1 cellular context compared by ENCODE assay signal in the genomic region with DNA sequence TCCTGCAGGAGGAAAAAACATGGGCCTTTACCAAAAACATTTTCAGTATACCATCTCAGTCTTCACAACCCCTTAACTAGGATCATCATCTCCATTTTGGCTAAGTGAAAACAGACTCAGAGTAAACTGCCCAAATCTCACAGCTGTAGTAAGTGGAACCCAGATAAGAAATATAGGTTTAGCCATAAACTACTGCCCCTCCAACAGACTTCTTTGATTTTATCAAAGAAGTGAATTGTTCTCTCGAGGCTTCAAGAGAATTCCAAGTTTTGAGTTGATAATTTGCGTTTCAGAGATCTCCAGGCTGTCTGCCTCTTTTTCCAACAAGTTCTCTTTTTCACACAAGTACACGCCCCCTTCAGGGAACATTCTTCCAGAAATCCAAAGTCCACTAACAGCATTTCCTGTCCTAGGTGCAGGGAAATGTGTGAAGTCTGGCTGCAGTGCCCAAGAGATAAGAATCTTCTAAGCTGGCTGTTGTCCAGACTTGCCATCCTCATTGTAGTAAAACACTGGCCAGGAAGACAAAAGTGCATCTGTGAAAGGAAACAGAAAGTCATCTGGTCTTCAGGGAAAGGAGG.
TF ChIP-seq lines count a peak whose summit lies in the region.

No MANE protein-coding gene starts in this region.

TF ChIP-seq in K562, 482 proteins besides CTCF, POLR2A, EP300 and RAD21 (continued from another document and continues in another):
- TF ChIP-seq, protein P1, sequence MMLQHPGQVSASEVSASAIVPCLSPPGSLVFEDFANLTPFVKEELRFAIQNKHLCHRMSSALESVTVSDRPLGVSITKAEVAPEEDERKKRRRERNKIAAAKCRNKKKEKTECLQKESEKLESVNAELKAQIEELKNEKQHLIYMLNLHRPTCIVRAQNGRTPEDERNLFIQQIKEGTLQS (IDR thresholded peaks at IDR 0.05) = no peak
- TF ChIP-seq, protein P1 (CRISPR knock-in tag; conservative IDR thresholded peaks at IDR 0.05) = no peak
- no peak for TF ChIP-seq HDAC2 (IDR thresholded peaks at IDR 0.05)
- no peak for TF ChIP-seq COPS2 (conservative IDR thresholded peaks at IDR 0.05)
- TF ChIP-seq SMAD4 (CRISPR knock-in tag; conservative IDR thresholded peaks at IDR 0.05) = no peak
- no peak for TF ChIP-seq RNF2 (IDR thresholded peaks at IDR 0.05)
- TF ChIP-seq ZNF174 (CRISPR knock-in tag; IDR thresholded peaks at IDR 0.05) = no peak
- TF ChIP-seq, protein P2, sequence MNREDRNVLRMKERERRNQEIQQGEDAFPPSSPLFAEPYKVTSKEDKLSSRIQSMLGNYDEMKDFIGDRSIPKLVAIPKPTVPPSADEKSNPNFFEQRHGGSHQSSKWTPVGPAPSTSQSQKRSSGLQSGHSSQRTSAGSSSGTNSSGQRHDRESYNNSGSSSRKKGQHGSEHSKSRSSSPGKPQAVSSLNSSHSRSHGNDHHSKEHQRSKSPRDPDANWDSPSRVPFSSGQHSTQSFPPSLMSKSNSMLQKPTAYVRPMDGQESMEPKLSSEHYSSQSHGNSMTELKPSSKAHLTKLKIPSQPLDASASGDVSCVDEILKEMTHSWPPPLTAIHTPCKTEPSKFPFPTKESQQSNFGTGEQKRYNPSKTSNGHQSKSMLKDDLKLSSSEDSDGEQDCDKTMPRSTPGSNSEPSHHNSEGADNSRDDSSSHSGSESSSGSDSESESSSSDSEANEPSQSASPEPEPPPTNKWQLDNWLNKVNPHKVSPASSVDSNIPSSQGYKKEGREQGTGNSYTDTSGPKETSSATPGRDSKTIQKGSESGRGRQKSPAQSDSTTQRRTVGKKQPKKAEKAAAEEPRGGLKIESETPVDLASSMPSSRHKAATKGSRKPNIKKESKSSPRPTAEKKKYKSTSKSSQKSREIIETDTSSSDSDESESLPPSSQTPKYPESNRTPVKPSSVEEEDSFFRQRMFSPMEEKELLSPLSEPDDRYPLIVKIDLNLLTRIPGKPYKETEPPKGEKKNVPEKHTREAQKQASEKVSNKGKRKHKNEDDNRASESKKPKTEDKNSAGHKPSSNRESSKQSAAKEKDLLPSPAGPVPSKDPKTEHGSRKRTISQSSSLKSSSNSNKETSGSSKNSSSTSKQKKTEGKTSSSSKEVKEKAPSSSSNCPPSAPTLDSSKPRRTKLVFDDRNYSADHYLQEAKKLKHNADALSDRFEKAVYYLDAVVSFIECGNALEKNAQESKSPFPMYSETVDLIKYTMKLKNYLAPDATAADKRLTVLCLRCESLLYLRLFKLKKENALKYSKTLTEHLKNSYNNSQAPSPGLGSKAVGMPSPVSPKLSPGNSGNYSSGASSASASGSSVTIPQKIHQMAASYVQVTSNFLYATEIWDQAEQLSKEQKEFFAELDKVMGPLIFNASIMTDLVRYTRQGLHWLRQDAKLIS (CRISPR knock-in tag; IDR thresholded peaks at IDR 0.05) = no peak
- TF ChIP-seq, protein P3, sequence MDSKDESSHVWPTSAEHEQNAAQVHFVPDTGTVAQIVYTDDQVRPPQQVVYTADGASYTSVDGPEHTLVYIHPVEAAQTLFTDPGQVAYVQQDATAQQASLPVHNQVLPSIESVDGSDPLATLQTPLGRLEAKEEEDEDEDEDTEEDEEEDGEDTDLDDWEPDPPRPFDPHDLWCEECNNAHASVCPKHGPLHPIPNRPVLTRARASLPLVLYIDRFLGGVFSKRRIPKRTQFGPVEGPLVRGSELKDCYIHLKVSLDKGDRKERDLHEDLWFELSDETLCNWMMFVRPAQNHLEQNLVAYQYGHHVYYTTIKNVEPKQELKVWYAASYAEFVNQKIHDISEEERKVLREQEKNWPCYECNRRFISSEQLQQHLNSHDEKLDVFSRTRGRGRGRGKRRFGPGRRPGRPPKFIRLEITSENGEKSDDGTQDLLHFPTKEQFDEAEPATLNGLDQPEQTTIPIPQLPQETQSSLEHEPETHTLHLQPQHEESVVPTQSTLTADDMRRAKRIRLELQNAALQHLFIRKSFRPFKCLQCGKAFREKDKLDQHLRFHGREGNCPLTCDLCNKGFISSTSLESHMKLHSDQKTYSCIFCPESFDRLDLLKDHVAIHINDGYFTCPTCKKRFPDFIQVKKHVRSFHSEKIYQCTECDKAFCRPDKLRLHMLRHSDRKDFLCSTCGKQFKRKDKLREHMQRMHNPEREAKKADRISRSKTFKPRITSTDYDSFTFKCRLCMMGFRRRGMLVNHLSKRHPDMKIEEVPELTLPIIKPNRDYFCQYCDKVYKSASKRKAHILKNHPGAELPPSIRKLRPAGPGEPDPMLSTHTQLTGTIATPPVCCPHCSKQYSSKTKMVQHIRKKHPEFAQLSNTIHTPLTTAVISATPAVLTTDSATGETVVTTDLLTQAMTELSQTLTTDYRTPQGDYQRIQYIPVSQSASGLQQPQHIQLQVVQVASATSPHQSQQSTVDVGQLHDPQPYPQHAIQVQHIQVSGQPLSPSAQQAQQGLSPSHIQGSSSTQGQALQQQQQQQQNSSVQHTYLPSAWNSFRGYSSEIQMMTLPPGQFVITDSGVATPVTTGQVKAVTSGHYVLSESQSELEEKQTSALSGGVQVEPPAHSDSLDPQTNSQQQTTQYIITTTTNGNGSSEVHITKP (IDR thresholded peaks at IDR 0.05; ENCODE audit: partially characterized antibody) = no peak
- no peak for TF ChIP-seq CBFA2T2 (conservative IDR thresholded peaks at IDR 0.05)
- no peak for TF ChIP-seq ILF3 (IDR thresholded peaks at IDR 0.05; ENCODE audit: borderline replicate concordance)
- no peak for TF ChIP-seq TCF7L2 (IDR thresholded peaks at IDR 0.05; ENCODE audit: low read depth, low read length)
- TF ChIP-seq TCF3 (CRISPR knock-in tag; IDR thresholded peaks at IDR 0.05) = no peak
- TF ChIP-seq CBX1 (IDR thresholded peaks at IDR 0.05; ENCODE audit: low read depth) = no peak
- no peak for TF ChIP-seq NR2C2 (CRISPR knock-in tag; IDR thresholded peaks at IDR 0.05)
- TF ChIP-seq NR2C2 (tag; IDR thresholded peaks at IDR 0.05) = peak; percentile 27; the same call in 1 of the 2 replicates
- no peak for TF ChIP-seq ZNF263 (CRISPR knock-in tag; IDR thresholded peaks at IDR 0.05; ENCODE audit: borderline replicate concordance)
- TF ChIP-seq, protein P4, sequence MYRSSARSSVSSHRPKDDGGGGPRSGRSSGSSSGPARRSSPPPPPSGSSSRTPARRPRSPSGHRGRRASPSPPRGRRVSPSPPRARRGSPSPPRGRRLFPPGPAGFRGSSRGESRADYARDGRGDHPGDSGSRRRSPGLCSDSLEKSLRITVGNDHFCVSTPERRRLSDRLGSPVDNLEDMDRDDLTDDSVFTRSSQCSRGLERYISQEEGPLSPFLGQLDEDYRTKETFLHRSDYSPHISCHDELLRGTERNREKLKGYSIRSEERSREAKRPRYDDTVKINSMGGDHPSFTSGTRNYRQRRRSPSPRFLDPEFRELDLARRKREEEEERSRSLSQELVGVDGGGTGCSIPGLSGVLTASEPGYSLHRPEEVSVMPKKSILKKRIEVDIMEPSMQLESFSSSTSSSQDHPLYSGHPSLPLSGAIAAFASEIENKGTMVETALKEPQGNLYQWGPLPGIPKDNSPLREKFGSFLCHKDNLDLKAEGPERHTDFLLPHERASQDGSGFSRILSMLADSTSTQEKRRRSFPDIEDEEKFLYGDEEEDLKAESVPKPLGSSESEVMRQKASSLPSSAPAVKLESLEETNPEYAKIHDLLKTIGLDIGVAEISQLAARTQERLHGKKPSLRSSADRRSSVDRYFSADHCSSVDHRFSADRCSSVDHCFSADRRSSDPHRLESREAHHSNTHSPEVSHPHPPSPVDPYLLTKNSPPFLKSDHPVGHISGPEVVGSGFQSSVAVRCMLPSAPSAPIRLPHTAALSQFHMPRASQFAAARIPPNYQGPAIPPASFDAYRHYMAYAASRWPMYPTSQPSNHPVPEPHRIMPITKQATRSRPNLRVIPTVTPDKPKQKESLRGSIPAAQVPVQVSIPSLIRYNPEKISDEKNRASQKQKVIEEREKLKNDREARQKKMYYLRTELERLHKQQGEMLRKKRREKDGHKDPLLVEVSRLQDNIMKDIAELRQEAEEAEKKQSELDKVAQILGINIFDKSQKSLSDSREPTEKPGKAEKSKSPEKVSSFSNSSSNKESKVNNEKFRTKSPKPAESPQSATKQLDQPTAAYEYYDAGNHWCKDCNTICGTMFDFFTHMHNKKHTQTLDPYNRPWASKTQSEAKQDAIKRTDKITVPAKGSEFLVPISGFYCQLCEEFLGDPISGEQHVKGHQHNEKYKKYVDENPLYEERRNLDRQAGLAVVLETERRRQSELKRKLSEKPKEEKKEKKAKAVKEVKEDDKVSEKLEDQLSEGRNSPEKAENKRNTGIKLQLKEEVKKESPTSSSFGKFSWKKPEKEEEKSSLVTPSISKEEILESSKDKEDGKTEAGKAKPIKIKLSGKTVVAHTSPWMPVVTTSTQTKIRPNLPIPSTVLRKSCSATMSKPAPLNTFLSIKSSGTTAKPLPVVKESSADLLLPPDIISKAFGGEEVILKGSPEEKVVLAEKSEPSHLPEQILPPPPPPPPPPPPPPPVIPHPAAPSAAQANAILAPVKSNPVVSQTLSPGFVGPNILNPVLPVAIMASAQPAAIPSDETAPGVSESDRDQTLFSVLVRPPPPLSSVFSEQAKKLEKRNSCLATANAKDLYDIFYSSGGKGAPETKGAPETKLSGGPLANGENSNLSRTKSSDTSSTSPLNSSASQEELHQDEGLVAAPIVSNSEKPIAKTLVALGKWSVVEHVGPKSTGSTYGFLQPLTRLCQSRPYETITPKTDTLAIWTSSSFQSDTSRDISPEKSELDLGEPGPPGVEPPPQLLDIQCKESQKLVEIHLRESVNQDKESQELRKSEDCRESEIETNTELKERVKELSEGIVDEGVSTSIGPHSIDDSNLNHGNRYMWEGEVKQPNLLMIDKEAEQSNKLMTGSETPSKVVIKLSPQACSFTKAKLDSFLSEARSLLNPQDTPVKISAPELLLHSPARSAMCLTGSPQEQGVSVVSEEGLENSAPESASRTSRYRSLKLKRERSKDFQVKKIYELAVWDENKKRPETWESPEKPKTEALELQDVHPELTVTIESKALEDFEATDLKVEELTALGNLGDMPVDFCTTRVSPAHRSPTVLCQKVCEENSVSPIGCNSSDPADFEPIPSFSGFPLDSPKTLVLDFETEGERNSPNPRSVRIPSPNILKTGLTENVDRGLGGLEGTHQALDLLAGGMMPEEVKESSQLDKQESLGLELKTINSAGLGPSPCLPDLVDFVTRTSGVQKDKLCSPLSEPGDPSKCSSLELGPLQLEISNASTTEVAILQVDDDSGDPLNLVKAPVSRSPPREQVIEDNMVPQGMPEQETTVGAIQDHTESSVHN (IDR thresholded peaks at IDR 0.05; ENCODE audit: borderline replicate concordance in 1 of 2, low read depth in 1 of 2) = peak in 1 of 2 experiments; percentile 29; a peak in 1 of 4 replicates
- TF ChIP-seq PHF20 (IDR thresholded peaks at IDR 0.05; ENCODE audit: partially characterized antibody) = no peak
- TF ChIP-seq, protein P5, sequence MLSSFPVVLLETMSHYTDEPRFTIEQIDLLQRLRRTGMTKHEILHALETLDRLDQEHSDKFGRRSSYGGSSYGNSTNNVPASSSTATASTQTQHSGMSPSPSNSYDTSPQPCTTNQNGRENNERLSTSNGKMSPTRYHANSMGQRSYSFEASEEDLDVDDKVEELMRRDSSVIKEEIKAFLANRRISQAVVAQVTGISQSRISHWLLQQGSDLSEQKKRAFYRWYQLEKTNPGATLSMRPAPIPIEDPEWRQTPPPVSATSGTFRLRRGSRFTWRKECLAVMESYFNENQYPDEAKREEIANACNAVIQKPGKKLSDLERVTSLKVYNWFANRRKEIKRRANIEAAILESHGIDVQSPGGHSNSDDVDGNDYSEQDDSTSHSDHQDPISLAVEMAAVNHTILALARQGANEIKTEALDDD (IDR thresholded peaks at IDR 0.05) = no peak
- TF ChIP-seq ZBTB7A (IDR thresholded peaks at IDR 0.05; ENCODE audit: borderline replicate concordance, control insufficient read depth, low read depth, low read length) = no peak
- TF ChIP-seq, protein P6, sequence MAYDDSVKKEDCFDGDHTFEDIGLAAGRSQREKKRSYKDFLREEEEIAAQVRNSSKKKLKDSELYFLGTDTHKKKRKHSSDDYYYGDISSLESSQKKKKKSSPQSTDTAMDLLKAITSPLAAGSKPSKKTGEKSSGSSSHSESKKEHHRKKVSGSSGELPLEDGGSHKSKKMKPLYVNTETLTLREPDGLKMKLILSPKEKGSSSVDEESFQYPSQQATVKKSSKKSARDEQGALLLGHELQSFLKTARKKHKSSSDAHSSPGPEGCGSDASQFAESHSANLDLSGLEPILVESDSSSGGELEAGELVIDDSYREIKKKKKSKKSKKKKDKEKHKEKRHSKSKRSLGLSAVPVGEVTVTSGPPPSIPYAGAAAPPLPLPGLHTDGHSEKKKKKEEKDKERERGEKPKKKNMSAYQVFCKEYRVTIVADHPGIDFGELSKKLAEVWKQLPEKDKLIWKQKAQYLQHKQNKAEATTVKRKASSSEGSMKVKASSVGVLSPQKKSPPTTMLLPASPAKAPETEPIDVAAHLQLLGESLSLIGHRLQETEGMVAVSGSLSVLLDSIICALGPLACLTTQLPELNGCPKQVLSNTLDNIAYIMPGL (CRISPR knock-in tag; IDR thresholded peaks at IDR 0.05) = no peak
- TF ChIP-seq TAF9B (IDR thresholded peaks at IDR 0.05; ENCODE audit: partially characterized antibody) = no peak
- TF ChIP-seq, protein P7, sequence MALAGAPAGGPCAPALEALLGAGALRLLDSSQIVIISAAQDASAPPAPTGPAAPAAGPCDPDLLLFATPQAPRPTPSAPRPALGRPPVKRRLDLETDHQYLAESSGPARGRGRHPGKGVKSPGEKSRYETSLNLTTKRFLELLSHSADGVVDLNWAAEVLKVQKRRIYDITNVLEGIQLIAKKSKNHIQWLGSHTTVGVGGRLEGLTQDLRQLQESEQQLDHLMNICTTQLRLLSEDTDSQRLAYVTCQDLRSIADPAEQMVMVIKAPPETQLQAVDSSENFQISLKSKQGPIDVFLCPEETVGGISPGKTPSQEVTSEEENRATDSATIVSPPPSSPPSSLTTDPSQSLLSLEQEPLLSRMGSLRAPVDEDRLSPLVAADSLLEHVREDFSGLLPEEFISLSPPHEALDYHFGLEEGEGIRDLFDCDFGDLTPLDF (CRISPR knock-in tag; IDR thresholded peaks at IDR 0.05) = 0 out of 2 replicates have a peak, but pooled peaks have one; percentile 31
- TF ChIP-seq FIP1L1 (IDR thresholded peaks at IDR 0.05; ENCODE audit: low read depth, low read length, poor library complexity, severe bottlenecking) = no peak
- TF ChIP-seq, protein P8, sequence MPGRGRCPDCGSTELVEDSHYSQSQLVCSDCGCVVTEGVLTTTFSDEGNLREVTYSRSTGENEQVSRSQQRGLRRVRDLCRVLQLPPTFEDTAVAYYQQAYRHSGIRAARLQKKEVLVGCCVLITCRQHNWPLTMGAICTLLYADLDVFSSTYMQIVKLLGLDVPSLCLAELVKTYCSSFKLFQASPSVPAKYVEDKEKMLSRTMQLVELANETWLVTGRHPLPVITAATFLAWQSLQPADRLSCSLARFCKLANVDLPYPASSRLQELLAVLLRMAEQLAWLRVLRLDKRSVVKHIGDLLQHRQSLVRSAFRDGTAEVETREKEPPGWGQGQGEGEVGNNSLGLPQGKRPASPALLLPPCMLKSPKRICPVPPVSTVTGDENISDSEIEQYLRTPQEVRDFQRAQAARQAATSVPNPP (IDR thresholded peaks at IDR 0.05; ENCODE audit: borderline replicate concordance, insufficient read depth, insufficient read length) = no peak
- no peak for TF ChIP-seq ZNF785 (CRISPR knock-in tag; IDR thresholded peaks at IDR 0.05)
- TF ChIP-seq RBM39 (optimal IDR thresholded peaks at IDR 0.05; ENCODE audit: low read depth, low read length) = no peak
